In the genomic region with DNA sequence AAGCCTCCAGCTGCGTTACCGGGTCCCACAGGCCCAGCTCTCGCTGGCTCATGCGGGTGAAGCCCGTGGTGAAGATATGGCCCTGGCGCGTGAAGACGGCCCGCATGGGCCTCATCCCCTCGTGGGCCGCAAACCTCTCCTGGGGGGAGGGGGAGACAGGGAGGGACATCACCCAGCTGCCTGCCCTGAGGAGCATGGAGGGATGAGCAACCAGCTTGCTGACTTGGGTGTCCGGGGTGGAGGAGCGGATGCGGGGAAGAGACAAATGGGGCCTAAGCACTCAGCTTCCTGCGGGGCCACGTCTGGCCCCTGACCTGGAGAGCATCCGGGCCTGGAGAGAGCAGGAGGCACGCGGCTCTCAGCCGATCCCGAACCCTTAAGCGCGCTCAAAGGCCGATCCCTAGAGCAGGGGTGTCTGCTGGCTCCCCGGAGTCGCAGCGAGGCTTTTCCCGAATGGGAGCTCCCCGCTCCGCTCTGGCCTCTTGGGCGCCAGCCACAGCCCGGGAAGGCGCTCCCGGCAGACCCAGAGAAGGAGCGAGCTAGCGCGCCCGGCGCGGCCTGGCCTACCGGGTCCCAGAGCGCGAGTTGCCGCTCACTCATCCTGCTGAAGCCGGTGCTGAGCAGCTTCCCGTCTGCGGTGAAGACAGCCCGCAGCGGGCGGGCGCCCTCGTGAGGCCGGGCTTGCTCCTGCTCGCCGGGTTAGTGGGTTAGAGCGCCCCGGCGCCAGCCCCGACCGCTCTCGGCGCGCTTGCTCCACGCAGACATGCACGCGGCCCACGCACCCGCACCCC, we compare ENCODE assay signal across 8 cellular contexts. TPM values are rescaled to one million over a fixed set of nuclear protein-coding genes. Genes with fewer than 3 reads are reported as not detected.
DNase-seq lines count a peak whose midpoint lies in the region; ATAC-seq and TF ChIP-seq lines count a peak whose summit lies in the region.

No MANE protein-coding gene starts in this region.

- H3K79me2 ChIP-seq in OCI-LY1 (ENCODE audit: insufficient read depth, low read length) (no peaks in the 10 kb centered on the region), neural progenitor cell (ENCODE audit: low read depth) (no peaks in the 10 kb centered on the region)

- H4K20me1 ChIP-seq in OCI-LY1 (ENCODE audit: insufficient read depth, low read length) (no peaks in the 10 kb centered on the region), neural progenitor cell (ENCODE audit: low read depth) (peaks cover 11% of the 10 kb centered on the region)

- H3K27ac Mint-ChIP-seq in neural progenitor cell: no peak overlapping the region

- H3K27me3 ChIP-seq in OCI-LY1 (ENCODE audit: insufficient read depth, low read length): peaks cover 9% of the 10 kb centered on the region; the same call in 1 of the 2 replicates
- peaks cover 84% of the 10 kb centered on the region for H3K27me3 ChIP-seq in neural progenitor cell
- H3K27me3 ChIP-seq in subcutaneous abdominal adipose tissue (ENCODE audit: control insufficient read depth in 5 of 5, insufficient read depth in 4 of 5, low read length in 5 of 5): peaks cover 0 to 5% (median 0%) of the 10 kb centered on the region in 5 donors

- H3K4me3 Mint-ChIP-seq in neural progenitor cell: peak overlapping the region; percentile 30

- H3K9ac ChIP-seq in OCI-LY1 (ENCODE audit: low read length) (peak overlapping the region; percentile 82), neural progenitor cell (no peak overlapping the region), subcutaneous abdominal adipose tissue (ENCODE audit: low read length in 5 of 5) (peak overlapping the region; percentile 25 to 71 (median 58))

- no peaks in the 10 kb centered on the region for H3K9me3 Mint-ChIP-seq in neural progenitor cell

- peaks cover 33% of the 10 kb centered on the region for H3K27me3 Mint-ChIP-seq in neural progenitor cell (ENCODE audit: insufficient read depth, low read depth)

- H3K27ac ChIP-seq in OCI-LY1 (ENCODE audit: low read depth, low read length, poor library complexity, severe bottlenecking) (peak overlapping the region; percentile 81), neural progenitor cell (no peak overlapping the region), subcutaneous abdominal adipose tissue (ENCODE audit: low read depth, low read length) (peak overlapping the region; percentile 6)

- H2AFZ ChIP-seq in OCI-LY1 (ENCODE audit: low read length): no peak overlapping the region
- peak overlapping the region; percentile 52 for H2AFZ ChIP-seq in neural progenitor cell (replicated peaks)

- ATAC-seq in HG03159 (IDR thresholded peaks at IDR 0.05; ENCODE audit: unreplicated experiment) (peak; percentile 13), GM21619 (IDR thresholded peaks at IDR 0.05; ENCODE audit: unreplicated experiment) (no peak)

- H3K4me3 ChIP-seq in OCI-LY1 (ENCODE audit: low read depth, low read length, poor library complexity, severe bottlenecking) (peak overlapping the region; percentile 63), neural progenitor cell (peak overlapping the region; percentile 25), subcutaneous abdominal adipose tissue (ENCODE audit: low read depth in 1 of 5, low read length in 5 of 5) (peak overlapping the region in 4 of 5 donors; percentile 47 to 67 (median 62))

- peak overlapping the region; percentile 82 for H3K4me2 ChIP-seq in OCI-LY1 (ENCODE audit: low read length)
- H3K4me2 ChIP-seq in neural progenitor cell: peak overlapping the region; percentile 84

- H3K4me1 ChIP-seq in OCI-LY1 (ENCODE audit: insufficient read depth, low read length, severe bottlenecking) (peaks cover 62% of the 10 kb centered on the region), neural progenitor cell (peaks cover 23% of the 10 kb centered on the region), subcutaneous abdominal adipose tissue (ENCODE audit: control insufficient read depth in 5 of 5, insufficient read depth in 5 of 5, low read length in 5 of 5) (peaks cover 6 to 71% (median 65%) of the 10 kb centered on the region in 5 donors)

- H3K4me1 Mint-ChIP-seq in neural progenitor cell: peaks cover 41% of the 10 kb centered on the region

- H3K36me3 ChIP-seq in OCI-LY1 (ENCODE audit: insufficient read depth, low read length) (no peaks in the 10 kb centered on the region), neural progenitor cell (no peaks in the 10 kb centered on the region), subcutaneous abdominal adipose tissue (ENCODE audit: control insufficient read depth in 5 of 5, insufficient read depth in 5 of 5, low read length in 5 of 5) (no peaks in the 10 kb centered on the region)

- TF ChIP-seq CTCF in OCI-LY1 (IDR thresholded peaks at IDR 0.05; ENCODE audit: low read length) (peak; percentile 86), neural progenitor cell (IDR thresholded peaks at IDR 0.05) (peak; percentile 67)

- peaks cover 2% of the 10 kb centered on the region for H3K36me3 Mint-ChIP-seq in neural progenitor cell

- H3K9me3 ChIP-seq in OCI-LY1 (ENCODE audit: low read length): no peaks in the 10 kb centered on the region
- no peaks in the 10 kb centered on the region for H3K9me3 ChIP-seq in neural progenitor cell (ENCODE audit: low read depth)
- H3K9me3 ChIP-seq in subcutaneous abdominal adipose tissue (ENCODE audit: control insufficient read depth in 5 of 5, low read length in 5 of 5): no peaks in the 10 kb centered on the region

- H3F3A ChIP-seq in OCI-LY1 (ENCODE audit: insufficient read depth, low read length) (no peaks in the 10 kb centered on the region), neural progenitor cell (ENCODE audit: low read depth) (peaks cover 40% of the 10 kb centered on the region)

- DNase-seq in DMS153 (lab: John Stamatoyannopoulos, UW) (peak; percentile 62), fibroblast of the conjunctiva (ENCODE audit: low read depth) (peak; percentile 42), neural progenitor cell (ENCODE audit: low spot score) (peak; percentile 83)
- DNase-seq in activated T-helper 9 cell treated with anti-CD3 and anti-CD28 coated beads, Interleukin-2, amount 50 U/mL, for 16 hours (ENCODE audit: low read depth): peak; percentile 82

- no peaks in the 10 kb centered on the region for H3K9me2 ChIP-seq in OCI-LY1 (ENCODE audit: low read depth, low read length)

RNA-seq across cellular contexts. Expression of gene CORO6, which starts 5.0 kb away (rescaled TPM):
- 3.9 and 6.2 TPM in 2 replicates for total RNA-seq in neural progenitor cell (ENCODE audit: low replicate concordance)

RNA-seq across cellular contexts. Expression of gene ANKRD13B, which starts 24.7 kb away (rescaled TPM):
- 2.8 and 24.0 TPM in 2 replicates for total RNA-seq in neural progenitor cell (ENCODE audit: low replicate concordance)

RNA-seq across cellular contexts. Expression of gene GIT1, which starts 28.2 kb away (rescaled TPM):
- 17.6 and 51.0 TPM in 2 replicates for total RNA-seq in neural progenitor cell (ENCODE audit: low replicate concordance)

RNA-seq across cellular contexts. Expression of gene TP53I13, which starts 49.2 kb away (rescaled TPM):
- 9.2 and 47.0 TPM in 2 replicates for total RNA-seq in neural progenitor cell (ENCODE audit: low replicate concordance)

RNA-seq across cellular contexts. Expression of gene ABHD15, which starts 50.8 kb away (rescaled TPM):
- 2.5 and 5.0 TPM in 2 replicates for total RNA-seq in neural progenitor cell (ENCODE audit: low replicate concordance)
